Comparison of ENCODE assay signal across 1 cellular context in the genomic region with DNA sequence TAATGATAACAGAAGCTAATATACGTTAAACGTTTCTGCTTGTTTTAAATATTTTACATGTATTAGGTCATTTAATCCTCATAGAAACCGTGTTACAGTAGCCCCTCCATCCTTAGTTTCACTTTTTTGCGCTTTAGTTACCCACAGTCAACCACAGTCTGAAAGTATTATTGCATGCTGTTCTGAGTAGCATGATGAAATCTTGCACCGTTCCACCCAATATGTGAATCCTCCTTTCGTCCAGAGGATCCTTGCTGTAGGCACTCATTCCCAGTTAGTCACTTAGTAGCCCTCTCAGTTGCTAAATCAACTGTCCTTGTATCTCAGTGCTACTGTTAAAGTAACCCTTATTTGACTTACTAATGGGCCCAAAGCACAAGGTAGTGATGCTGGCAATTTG.
TF ChIP-seq lines count a peak whose summit lies in the region.

No MANE protein-coding gene starts in this region.

TF ChIP-seq in GM12878, 131 proteins besides CTCF, POLR2A, EP300 and RAD21 (continued from another document):
- TF ChIP-seq, protein P1, sequence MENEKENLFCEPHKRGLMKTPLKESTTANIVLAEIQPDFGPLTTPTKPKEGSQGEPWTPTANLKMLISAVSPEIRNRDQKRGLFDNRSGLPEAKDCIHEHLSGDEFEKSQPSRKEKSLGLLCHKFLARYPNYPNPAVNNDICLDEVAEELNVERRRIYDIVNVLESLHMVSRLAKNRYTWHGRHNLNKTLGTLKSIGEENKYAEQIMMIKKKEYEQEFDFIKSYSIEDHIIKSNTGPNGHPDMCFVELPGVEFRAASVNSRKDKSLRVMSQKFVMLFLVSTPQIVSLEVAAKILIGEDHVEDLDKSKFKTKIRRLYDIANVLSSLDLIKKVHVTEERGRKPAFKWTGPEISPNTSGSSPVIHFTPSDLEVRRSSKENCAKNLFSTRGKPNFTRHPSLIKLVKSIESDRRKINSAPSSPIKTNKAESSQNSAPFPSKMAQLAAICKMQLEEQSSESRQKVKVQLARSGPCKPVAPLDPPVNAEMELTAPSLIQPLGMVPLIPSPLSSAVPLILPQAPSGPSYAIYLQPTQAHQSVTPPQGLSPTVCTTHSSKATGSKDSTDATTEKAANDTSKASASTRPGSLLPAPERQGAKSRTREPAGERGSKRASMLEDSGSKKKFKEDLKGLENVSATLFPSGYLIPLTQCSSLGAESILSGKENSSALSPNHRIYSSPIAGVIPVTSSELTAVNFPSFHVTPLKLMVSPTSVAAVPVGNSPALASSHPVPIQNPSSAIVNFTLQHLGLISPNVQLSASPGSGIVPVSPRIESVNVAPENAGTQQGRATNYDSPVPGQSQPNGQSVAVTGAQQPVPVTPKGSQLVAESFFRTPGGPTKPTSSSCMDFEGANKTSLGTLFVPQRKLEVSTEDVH (IDR thresholded peaks at IDR 0.05; ENCODE audit: low read depth, partially characterized antibody): no peak
- no peak for TF ChIP-seq MEF2B (IDR thresholded peaks at IDR 0.05; ENCODE audit: partially characterized antibody, poor library complexity, severe bottlenecking)
- no peak for TF ChIP-seq SIX5 (IDR thresholded peaks at IDR 0.05; ENCODE audit: low read depth, low read length, severe bottlenecking)
- TF ChIP-seq, protein P2, sequence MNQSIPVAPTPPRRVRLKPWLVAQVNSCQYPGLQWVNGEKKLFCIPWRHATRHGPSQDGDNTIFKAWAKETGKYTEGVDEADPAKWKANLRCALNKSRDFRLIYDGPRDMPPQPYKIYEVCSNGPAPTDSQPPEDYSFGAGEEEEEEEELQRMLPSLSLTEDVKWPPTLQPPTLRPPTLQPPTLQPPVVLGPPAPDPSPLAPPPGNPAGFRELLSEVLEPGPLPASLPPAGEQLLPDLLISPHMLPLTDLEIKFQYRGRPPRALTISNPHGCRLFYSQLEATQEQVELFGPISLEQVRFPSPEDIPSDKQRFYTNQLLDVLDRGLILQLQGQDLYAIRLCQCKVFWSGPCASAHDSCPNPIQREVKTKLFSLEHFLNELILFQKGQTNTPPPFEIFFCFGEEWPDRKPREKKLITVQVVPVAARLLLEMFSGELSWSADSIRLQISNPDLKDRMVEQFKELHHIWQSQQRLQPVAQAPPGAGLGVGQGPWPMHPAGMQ (IDR thresholded peaks at IDR 0.05; ENCODE audit: borderline replicate concordance): no peak
- TF ChIP-seq SP1 (IDR thresholded peaks at IDR 0.05; ENCODE audit: low read depth, low read length): no peak
